ENCODE assay signal across 25 cellular contexts in genomic region chr7:83985766-83986165, GRCh38.
"Had no signal": no experiment of that assay in that cellular context is flagged by ENCODE, and none has a peak within 500 bp of the region (broad histone marks: within the 10 kb centered on the region; RNA-seq: fewer than 3 reads in every experiment).

No MANE protein-coding gene starts in this region.

- H3K27me3 Mint-ChIP-seq: natural killer cell treated with Interleukin-12 subunit alpha and Interleukin-12 subunit beta and Interleukin-15 and Interleukin-18, amount 100 ng/mL, for 72 hours; progenitor cell of endocrine pancreas; stimulated activated naive B cell treated with anti-CD40 and anti-IgM and Interleukin-4, amounts not matched to agents 10 μg/mL and 1 μg/mL and 100 μg/mL, for 72 hours; stimulated activated naive CD8-positive, alpha-beta T cell treated with anti-CD3 and anti-CD28 coated beads, Interleukin-15, Interleukin-2, amounts not matched to agents 100 ng/mL and 50 ng/mL, for 24 hours had no signal

- H3K4me1 ChIP-seq: lower lobe of right lung, pancreas, right lobe of liver, tibial nerve, upper lobe of left lung had no signal

- ATAC-seq: left ventricle myocardium superior; lower lobe of right lung; natural killer cell treated with Interleukin-12 subunit alpha and Interleukin-12 subunit beta and Interleukin-15 and Interleukin-18, amount 100 ng/mL, for 72 hours; pancreas; right lobe of liver; stimulated activated naive B cell treated with anti-CD40 and anti-IgM and Interleukin-4, amounts not matched to agents 10 μg/mL and 1 μg/mL and 100 μg/mL, for 72 hours had no signal

- H3K9me3 ChIP-seq: esophagus muscularis mucosa, lower lobe of right lung, neutrophil, pancreas, right lobe of liver, thoracic aorta, tibial nerve, upper lobe of left lung had no signal

- H3K36me3 Mint-ChIP-seq: immature natural killer cell; natural killer cell treated with Interleukin-12 subunit alpha and Interleukin-12 subunit beta and Interleukin-15 and Interleukin-18, amount 100 ng/mL, for 72 hours; stimulated activated naive B cell treated with anti-CD40 and anti-IgM and Interleukin-4, amounts not matched to agents 10 μg/mL and 1 μg/mL and 100 μg/mL, for 72 hours had no signal

- H3K27ac ChIP-seq: coronary artery, esophagus muscularis mucosa, lower lobe of right lung, neutrophil, pancreas, right lobe of liver, thoracic aorta, tibial nerve, upper lobe of left lung had no signal

- H3K27me3 ChIP-seq: esophagus muscularis mucosa, neutrophil, pancreas, right lobe of liver, tibial nerve, upper lobe of left lung had no signal

- FAIRE-seq: endothelial cell of umbilical vein, keratinocyte, small intestine, urothelium cell line had no signal

- H3K27ac Mint-ChIP-seq: immature natural killer cell; natural killer cell treated with Interleukin-12 subunit alpha and Interleukin-12 subunit beta and Interleukin-15 and Interleukin-18, amount 100 ng/mL, for 72 hours; progenitor cell of endocrine pancreas; stimulated activated naive B cell treated with anti-CD40 and anti-IgM and Interleukin-4, amounts not matched to agents 10 μg/mL and 1 μg/mL and 100 μg/mL, for 72 hours; stimulated activated naive CD8-positive, alpha-beta T cell treated with anti-CD3 and anti-CD28 coated beads, Interleukin-15, Interleukin-2, amounts not matched to agents 100 ng/mL and 50 ng/mL, for 24 hours had no signal

- H3K4me1 Mint-ChIP-seq: immature natural killer cell; stimulated activated naive B cell treated with anti-CD40 and anti-IgM and Interleukin-4, amounts not matched to agents 10 μg/mL and 1 μg/mL and 100 μg/mL, for 72 hours had no signal

- H3K4me3 Mint-ChIP-seq: immature natural killer cell; natural killer cell treated with Interleukin-12 subunit alpha and Interleukin-12 subunit beta and Interleukin-15 and Interleukin-18, amount 100 ng/mL, for 72 hours; neural crest cell; stimulated activated naive B cell treated with anti-CD40 and anti-IgM and Interleukin-4, amounts not matched to agents 10 μg/mL and 1 μg/mL and 100 μg/mL, for 72 hours; stimulated activated naive CD8-positive, alpha-beta T cell treated with anti-CD3 and anti-CD28 coated beads, Interleukin-15, Interleukin-2, amounts not matched to agents 100 ng/mL and 50 ng/mL, for 24 hours had no signal

- H3K4me3 ChIP-seq: coronary artery, esophagus muscularis mucosa, lower lobe of right lung, pancreas, right lobe of liver, thoracic aorta, tibial nerve, upper lobe of left lung had no signal

- H3K36me3 ChIP-seq: esophagus muscularis mucosa, lower lobe of right lung, neutrophil, pancreas, right lobe of liver, thoracic aorta, tibial nerve, upper lobe of left lung had no signal

- DNase-seq: dermis blood vessel endothelial cell; effector memory CD4-positive, alpha-beta T cell; hypothalamus; immature natural killer cell; left ventricle myocardium superior; lower lobe of right lung; pancreas; right lobe of liver; small intestine; stimulated activated CD4-positive, alpha-beta T cell treated with anti-CD3 and anti-CD28 coated beads, Interleukin-15, amount 100 ng/mL, for 24 hours; stimulated activated CD4-positive, alpha-beta T cell treated with anti-CD3 and anti-CD28 coated beads, Interleukin-2, amount 100 ng/mL, for 48 hours; stimulated activated naive B cell treated with anti-CD40 and anti-IgM and Interleukin-4, amounts not matched to agents 10 μg/mL and 1 μg/mL and 100 μg/mL, for 72 hours; upper lobe of left lung had no signal

- H3K9me3 Mint-ChIP-seq: neural crest cell; stimulated activated naive B cell treated with anti-CD40 and anti-IgM and Interleukin-4, amounts not matched to agents 10 μg/mL and 1 μg/mL and 100 μg/mL, for 72 hours; stimulated activated naive CD8-positive, alpha-beta T cell treated with anti-CD3 and anti-CD28 coated beads, Interleukin-15, Interleukin-2, amounts not matched to agents 100 ng/mL and 50 ng/mL, for 24 hours had no signal
